17 cellular contexts compared by ENCODE assay signal in the genomic region with DNA sequence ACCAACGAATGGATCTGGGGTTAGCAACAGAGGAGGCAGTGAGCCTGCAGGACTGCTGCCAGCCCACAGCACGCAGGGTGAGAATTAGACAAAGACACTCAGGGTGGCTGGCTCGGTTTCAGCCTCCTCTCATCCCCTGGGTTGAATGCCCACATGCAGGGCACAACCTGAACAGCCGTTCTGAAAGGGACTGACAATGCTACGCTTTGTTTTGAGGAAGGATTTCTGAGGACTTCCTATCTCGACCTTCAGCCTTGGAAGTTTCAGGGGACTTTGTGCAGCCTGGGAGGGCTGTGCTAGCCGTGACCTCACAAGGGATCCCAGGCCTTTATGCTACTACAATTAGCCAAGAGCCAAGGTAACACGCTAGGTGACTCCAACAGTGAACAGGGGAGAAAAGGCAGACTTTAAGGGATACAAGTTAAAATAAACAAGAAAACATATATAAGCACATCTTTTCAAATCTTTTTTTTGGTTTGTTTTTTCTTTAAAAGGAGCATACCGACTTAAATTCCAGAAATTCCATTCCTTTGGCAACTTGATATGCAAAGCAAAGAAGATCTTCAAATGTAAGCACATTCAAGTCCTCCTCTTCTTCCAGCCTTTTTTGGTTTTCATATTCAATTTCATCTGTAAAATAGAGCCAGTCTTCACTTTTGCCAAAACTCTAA. TPM values are rescaled to one million over a fixed set of nuclear protein-coding genes. Genes with fewer than 3 reads are reported as not detected.
DNase-seq lines count a peak whose midpoint lies in the region; ATAC-seq, FAIRE-seq and TF ChIP-seq lines count a peak whose summit lies in the region.
"Had no signal": no experiment of that assay in that cellular context is flagged by ENCODE, and none has a peak within 500 bp of the region (broad histone marks: within the 10 kb centered on the region; RNA-seq: fewer than 3 reads in every experiment).

No MANE protein-coding gene starts in this region.

- no peaks in the 10 kb centered on the region for H3K79me2 ChIP-seq in H1 (ENCODE audit: control insufficient read depth in 1 of 2, insufficient read depth in 2 of 2, low read length in 2 of 2)

- no peaks in the 10 kb centered on the region for H3K36me3 Mint-ChIP-seq in neural crest cell (ENCODE audit: low read depth)
- H3K36me3 Mint-ChIP-seq: activated naive CD8-positive, alpha-beta T cell treated with anti-CD3 and anti-CD28 coated beads for 36 hours had no signal

- H2BK5ac ChIP-seq in H1 (ENCODE audit: low read depth, low read length): peak overlapping the region; percentile 99

- peak overlapping the region; percentile 8 for H2BK120ac ChIP-seq in H1 (replicated peaks; ENCODE audit: low read depth, low read length)

- H2BK12ac ChIP-seq in H1 (ENCODE audit: low read depth, low read length): peak overlapping the region; percentile 100

- peak overlapping the region; percentile 24; the same call in 1 of the 2 replicates for H2AK5ac ChIP-seq in H1 (ENCODE audit: low read depth, low read length)

- CTCF ChIA-PET in H1 (lab: Charles Lee; ENCODE audit: partially characterized antibody): no interaction called here

- no peaks in the 10 kb centered on the region for H4K20me1 ChIP-seq in H1 (replicated peaks in 1 of 2; ENCODE audit: control insufficient read depth in 1 of 2, insufficient read depth in 2 of 2, low read length in 2 of 2)
- H4K20me1 ChIP-seq: BLaER1 treated with 17β-estradiol and CSF1 and Interleukin-3, amounts not matched to agents 10 nM and 100 nM had no signal

- H3K18ac ChIP-seq in H1 (ENCODE audit: extremely low read depth, low read length): peak overlapping the region; percentile 96

- H2BK20ac ChIP-seq in H1 (ENCODE audit: low read length): peak overlapping the region; percentile 94

- no peak for TF ChIP-seq EP300 in H1 (IDR thresholded peaks at IDR 0.05; ENCODE audit: borderline replicate concordance in 1 of 2, low read depth in 2 of 2, low read length in 2 of 2)

- peak; percentile 56 for DNase-seq in EH (ENCODE audit: low read depth)
- peak; percentile 2 for DNase-seq in NCI-H2029 treated with DMSO at 0.1 percent for 48 hours (lab: John Stamatoyannopoulos, UW)
- peak in 1 of 2 experiments; percentile 58 for DNase-seq in H1 (ENCODE audit: low read depth in 1 of 2, low spot score in 2 of 2)
- peak; percentile 1 for DNase-seq in neural crest cell (ENCODE audit: low read depth, low spot score)
- no peak for DNase-seq in HCEC 1CT
- no peak for DNase-seq in UCSD-AML1 (lab: John Stamatoyannopoulos, UW; ENCODE audit: unreplicated experiment)
- no peak for DNase-seq in foreskin keratinocyte
- DNase-seq: activated naive CD8-positive, alpha-beta T cell treated with anti-CD3 and anti-CD28 coated beads for 36 hours; left lung; stimulated activated CD4-positive, alpha-beta T cell treated with anti-CD3 and anti-CD28 coated beads, Interleukin-2, amount 100 ng/mL, for 24 hours; stimulated activated naive CD4-positive, alpha-beta T cell had no signal

- H3K79me1 ChIP-seq in H1 (ENCODE audit: low read depth, low read length): no peaks in the 10 kb centered on the region

- H4K91ac ChIP-seq in H1 (replicated peaks; ENCODE audit: insufficient read length, low read length): peak overlapping the region; percentile 83

- no peak for TF ChIP-seq RAD21 in H1 (IDR thresholded peaks at IDR 0.05 in 1 of 2, conservative IDR thresholded peaks at IDR 0.05 in 1 of 2; ENCODE audit: low read depth in 2 of 2, low read length in 2 of 2)

- no peak overlapping the region for H3K27ac Mint-ChIP-seq in neural crest cell (ENCODE audit: unreplicated experiment)
- H3K27ac Mint-ChIP-seq: activated naive CD8-positive, alpha-beta T cell treated with anti-CD3 and anti-CD28 coated beads for 36 hours had no signal

- peaks cover 14% of the 10 kb centered on the region for H3K27me3 Mint-ChIP-seq in neural crest cell (ENCODE audit: low read depth)

- TF ChIP-seq POLR2A in H1 (IDR thresholded peaks at IDR 0.05; ENCODE audit: control extremely low read depth in 1 of 2, low read depth in 2 of 2, low read length in 2 of 2): 0 out of 3 replicates have a peak, but pooled peaks of 1 of the 2 experiments have one; percentile 36

- peak overlapping the region; percentile 46 for H4K5ac ChIP-seq in H1 (ENCODE audit: insufficient read length, low read depth, low read length)

- H3K14ac ChIP-seq in H1 (ENCODE audit: insufficient read length): no peak overlapping the region

- H4K8ac ChIP-seq in H1 (ENCODE audit: extremely low read depth, insufficient read depth, low read length): no peak overlapping the region

- 27% methylated on average over 9 of the region's 9 CpGs; no CpG with 5 or more reads in 1 of the 2 experiments for WGBS in H1 (ENCODE audit: extremely low coverage in 1 of 2, insufficient coverage in 1 of 2, insufficient read length in 1 of 2, insufficient replicate concordance in 2 of 2, low coverage in 1 of 2, low lambda C conversion rate in 2 of 2, missing lambda C conversion rate in 1 of 2), 2 experiments

- TF ChIP-seq CTCF in H1 (IDR thresholded peaks at IDR 0.05; ENCODE audit: control extremely low read depth in 1 of 3, insufficient read depth in 1 of 3, low read depth in 1 of 3, low read length in 3 of 3) (no peak), neural crest cell (conservative IDR thresholded peaks at IDR 0.05) (no peak), foreskin keratinocyte (conservative IDR thresholded peaks at IDR 0.05) (no peak)

- H3K23ac ChIP-seq in H1 (ENCODE audit: insufficient read length): no peak overlapping the region

- H3K9ac ChIP-seq in H1 (replicated peaks in 1 of 4; ENCODE audit: extremely low read depth in 1 of 4, low read depth in 3 of 4, low read length in 3 of 4): peak overlapping the region in 2 of 4 experiments; percentile 25 to 36; a peak in 2 of 7 replicates
- H3K9ac ChIP-seq: BLaER1 treated with 17β-estradiol and CSF1 and Interleukin-3, amounts not matched to agents 10 nM and 100 nM had no signal

- no peaks in the 10 kb centered on the region for H3K36me3 ChIP-seq in H1 (ENCODE audit: control insufficient read depth in 2 of 4, insufficient read depth in 4 of 4, low read length in 3 of 4)
- H3K36me3 ChIP-seq: BLaER1 treated with 17β-estradiol and CSF1 and Interleukin-3, amounts not matched to agents 10 nM and 100 nM; left lung had no signal

- no peaks in the 10 kb centered on the region for H3K9me3 ChIP-seq in H1 (ENCODE audit: insufficient read depth in 2 of 2, low read depth in 1 of 2, low read length in 1 of 2)
- H3K9me3 ChIP-seq: BLaER1 treated with 17β-estradiol and CSF1 and Interleukin-3, amounts not matched to agents 10 nM and 100 nM; left lung had no signal

- ATAC-seq in HG02623 (IDR thresholded peaks at IDR 0.05; ENCODE audit: unreplicated experiment) (no peak), foreskin keratinocyte (no peak)
- ATAC-seq: left lung had no signal

- no peaks in the 10 kb centered on the region for H3K9me3 Mint-ChIP-seq in neural crest cell
- H3K9me3 Mint-ChIP-seq: activated naive CD8-positive, alpha-beta T cell treated with anti-CD3 and anti-CD28 coated beads for 36 hours had no signal

- H3K4me2 ChIP-seq in H1 (ENCODE audit: insufficient read depth in 1 of 2, low read depth in 2 of 2, low read length in 2 of 2): peak overlapping the region; percentile 22 to 45

- H3K4me1 ChIP-seq in H1 (replicated peaks in 1 of 4; ENCODE audit: control insufficient read depth in 3 of 4, insufficient read depth in 4 of 4, low read length in 3 of 4) (peaks cover 5 to 14% (median 7%) of the 10 kb centered on the region in 4 experiments), foreskin keratinocyte (no peaks in the 10 kb centered on the region)
- H3K4me1 ChIP-seq: left lung had no signal

- H3K4me1 Mint-ChIP-seq in neural crest cell: peaks cover 13% of the 10 kb centered on the region

- H2AFZ ChIP-seq in H1 (ENCODE audit: low read length): peak overlapping the region; percentile 67

- H2BK15ac ChIP-seq in H1 (ENCODE audit: low read length): peak overlapping the region; percentile 84; the same call in 1 of the 2 replicates

- H3K27me3 ChIP-seq in H1 (replicated peaks in 1 of 4; ENCODE audit: control insufficient read depth in 3 of 4, extremely low read depth in 1 of 4, insufficient read depth in 3 of 4, low read length in 3 of 4) (no peaks in the 10 kb centered on the region), foreskin keratinocyte (no peaks in the 10 kb centered on the region)
- H3K27me3 ChIP-seq: BLaER1 treated with 17β-estradiol and CSF1 and Interleukin-3, amounts not matched to agents 10 nM and 100 nM had no signal

- POLR2A ChIA-PET in H1 (lab: Charles Lee; ENCODE audit: partially characterized antibody): no interaction called here

- no peaks in the 10 kb centered on the region for H3K23me2 ChIP-seq in H1 (ENCODE audit: low read depth, low read length)

- H3K4ac ChIP-seq in H1 (replicated peaks; ENCODE audit: insufficient read length, low read depth, low read length): no peak overlapping the region

- no peak overlapping the region for H3K4me3 Mint-ChIP-seq in neural crest cell
- H3K4me3 Mint-ChIP-seq: activated naive CD8-positive, alpha-beta T cell treated with anti-CD3 and anti-CD28 coated beads for 36 hours had no signal

- no peak overlapping the region for H3K56ac ChIP-seq in H1 (replicated peaks; ENCODE audit: insufficient read length, low read depth, low read length)

- peak overlapping the region in 1 of 4 experiments; percentile 22; a peak in 1 of 8 replicates for H3K4me3 ChIP-seq in H1 (ENCODE audit: extremely low read depth in 1 of 4, insufficient read depth in 2 of 4, low read depth in 3 of 4, low read length in 4 of 4)
- H3K4me3 ChIP-seq: BLaER1 treated with 17β-estradiol and CSF1 and Interleukin-3, amounts not matched to agents 10 nM and 100 nM; left lung had no signal

- H3K27ac ChIP-seq in H1 (ENCODE audit: low read depth, low read length) (peak overlapping the region; percentile 64; the same call in 1 of the 2 replicates), foreskin keratinocyte (no peak overlapping the region)
- H3K27ac ChIP-seq: BLaER1 treated with 17β-estradiol and CSF1 and Interleukin-3, amounts not matched to agents 10 nM and 100 nM; left lung had no signal

- peak; percentile 65 for FAIRE-seq in H1 (lab: Jason Lieb, UNC)
- FAIRE-seq: TTC549 had no signal

RNA-seq across cellular contexts. Expression of a gene that starts 34.5 kb away (rescaled TPM):
- total RNA-seq in H1 (2021; fragmentation: NEBNext Ultra II Directional; extraction: Animal tissue kit (Norgen Biotek cat#: 25700)): not detected in 2 replicates
- polyA plus RNA-seq in H1 (2011; rRNA removed) (not detected in 2 replicates), foreskin keratinocyte (not detected in 2 replicates)
- polyA plus RNA-seq in H1 (2011; cell fraction: cytosol; rRNA removed): not detected
- not detected for polyA plus RNA-seq in H1 (2011; cell fraction: nucleus; rRNA removed)
- not detected in 4 replicates for polyA plus RNA-seq in H1 (2012, experiment 1 of 2)
- polyA plus RNA-seq in H1 (2012, experiment 2 of 2): not detected
- polyA plus RNA-seq in H1 (2013, experiment 1 of 2): not detected
- not detected for polyA plus RNA-seq in H1 (2013, experiment 2 of 2)
- not detected in 2 replicates for polyA minus RNA-seq in H1 (2011; rRNA and poly(A)+ RNA removed)
- not detected for polyA minus RNA-seq in H1 (2011; cell fraction: cytosol; rRNA and poly(A)+ RNA removed)
- not detected for polyA minus RNA-seq in H1 (2011; cell fraction: nucleus; rRNA and poly(A)+ RNA removed)
- total RNA-seq in neural crest cell (0.26 TPM in 1 of 2 replicates, not detected in the other), foreskin keratinocyte (not detected in 2 replicates)
- total RNA-seq: activated naive CD8-positive, alpha-beta T cell treated with anti-CD3 and anti-CD28 coated beads for 36 hours; Daoy; left lung; LHCN-M2; RPMI7951 had no signal

RNA-seq across cellular contexts. Expression of a gene that starts 53.9 kb away (rescaled TPM):
- 0.09 TPM in 1 of 2 replicates, not detected in the other for total RNA-seq in H1 (2021; fragmentation: NEBNext Ultra II Directional; extraction: Animal tissue kit (Norgen Biotek cat#: 25700))
- polyA plus RNA-seq in H1 (2011; rRNA removed): not detected in 2 replicates
- not detected for polyA plus RNA-seq in H1 (2011; cell fraction: cytosol; rRNA removed)
- 0.03 TPM for polyA plus RNA-seq in H1 (2011; cell fraction: nucleus; rRNA removed)
- polyA plus RNA-seq in H1 (2012, experiment 1 of 2): 0.04 to 0.08 TPM (median 0.05 TPM) in 3 of 4 replicates, not detected in the other
- 0.13 TPM for polyA plus RNA-seq in H1 (2012, experiment 2 of 2)
- 0.06 TPM for polyA plus RNA-seq in H1 (2013, experiment 1 of 2)
- 0.17 TPM for polyA plus RNA-seq in H1 (2013, experiment 2 of 2)
- polyA minus RNA-seq in H1 (2011; rRNA and poly(A)+ RNA removed): 0.06 TPM in 1 of 2 replicates, not detected in the other
- polyA minus RNA-seq in H1 (2011; cell fraction: cytosol; rRNA and poly(A)+ RNA removed): not detected
- not detected for polyA minus RNA-seq in H1 (2011; cell fraction: nucleus; rRNA and poly(A)+ RNA removed)
- total RNA-seq in neural crest cell: 1.3 and 2.4 TPM in 2 replicates
- not detected in 2 replicates for total RNA-seq in foreskin keratinocyte
- not detected in 2 replicates for polyA plus RNA-seq in foreskin keratinocyte
- total RNA-seq: activated naive CD8-positive, alpha-beta T cell treated with anti-CD3 and anti-CD28 coated beads for 36 hours; Daoy; left lung; LHCN-M2; RPMI7951 had no signal

Comparison
In these comparisons a context has a peak if more than half of its experiments do, and no peak if none do; other contexts are left out.
1. DNase-seq: peak in EH (single experiment), NCI-H2029 treated with DMSO at 0.1 percent for 48 hours (single experiment) and neural crest cell (single experiment); none in HCEC 1CT (single experiment), UCSD-AML1 (single experiment) and foreskin keratinocyte (0 of 2).